ENCODE assay signal across 9 cellular contexts in genomic region chr3:197027896-197028710, GRCh38. TPM values are rescaled to one million over a fixed set of nuclear protein-coding genes. Genes with fewer than 3 reads are reported as not detected.
DNase-seq lines count a peak whose midpoint lies in the region; ATAC-seq, FAIRE-seq and TF ChIP-seq lines count a peak whose summit lies in the region.
"Had no signal": no experiment of that assay in that cellular context is flagged by ENCODE, and none has a peak within 500 bp of the region (broad histone marks: within the 10 kb centered on the region; RNA-seq: fewer than 3 reads in every experiment).

No MANE protein-coding gene starts in this region.

- H3K4me3 ChIP-seq in parathyroid adenoma (ENCODE audit: low read depth, low read length) = no peak overlapping the region

- H3K27ac Mint-ChIP-seq in central memory CD8-positive, alpha-beta T cell (ENCODE audit: low read depth) = no peak overlapping the region

- H3K9me3 Mint-ChIP-seq in central memory CD8-positive, alpha-beta T cell = no peaks in the 10 kb centered on the region

- H3K27me3 ChIP-seq in parathyroid adenoma (ENCODE audit: control insufficient read depth, insufficient read depth, low read length) = no peaks in the 10 kb centered on the region

- TF ChIP-seq POLR2A in H54 (IDR thresholded peaks at IDR 0.05; ENCODE audit: low read depth, low read length) = no peak

- peak overlapping the region; percentile 94 for H2AFZ ChIP-seq in parathyroid adenoma

- no peaks in the 10 kb centered on the region for H3K36me3 ChIP-seq in parathyroid adenoma (ENCODE audit: control insufficient read depth, insufficient read depth, low read length)

- H3K9ac ChIP-seq in parathyroid adenoma = no peak overlapping the region

- no peak for TF ChIP-seq CTCF in parathyroid adenoma (IDR thresholded peaks at IDR 0.05)

- peaks cover 3% of the 10 kb centered on the region for H3K36me3 Mint-ChIP-seq in central memory CD8-positive, alpha-beta T cell (ENCODE audit: insufficient read depth)

- no peak for ATAC-seq in central memory CD8-positive, alpha-beta T cell (replicated peaks; ENCODE audit: extremely low read depth, poor library complexity, severe bottlenecking)
- no peak for ATAC-seq in GM21390 (IDR thresholded peaks at IDR 0.05; ENCODE audit: unreplicated experiment)

- H3K4me2 ChIP-seq in parathyroid adenoma (ENCODE audit: low read length) = no peak overlapping the region

- peaks cover 9% of the 10 kb centered on the region for H3K4me1 ChIP-seq in parathyroid adenoma

- no peaks in the 10 kb centered on the region for H3K79me2 ChIP-seq in parathyroid adenoma

- DNase-seq in NOMO-1 treated with DMSO at 0.1 percent for 48 hours (lab: John Stamatoyannopoulos, UW; ENCODE audit: unreplicated experiment) (peak; percentile 36), NOMO-1 treated with dmso at 0.1 percent for 144 hours (lab: John Stamatoyannopoulos, UW; ENCODE audit: unreplicated experiment) (no peak), HuH-7 (ENCODE audit: low spot score) (peak; percentile 12), dermis blood vessel endothelial cell (no peak), H54 (ENCODE audit: insufficient read length, low spot score) (no peak)
- DNase-seq in central memory CD8-positive, alpha-beta T cell (ENCODE audit: low spot score in 2 of 2) = no peak
- DNase-seq: hippocampal formation had no signal

- peak overlapping the region; percentile 78 for H3K4me3 Mint-ChIP-seq in central memory CD8-positive, alpha-beta T cell

- no peak for FAIRE-seq in H54 (lab: Jason Lieb, UNC)

- no peaks in the 10 kb centered on the region for H3K27me3 Mint-ChIP-seq in central memory CD8-positive, alpha-beta T cell

- H3K27ac ChIP-seq in parathyroid adenoma = no peak overlapping the region

- H3K9me3 ChIP-seq in parathyroid adenoma (ENCODE audit: control insufficient read depth, low read length) = no peaks in the 10 kb centered on the region

- peaks cover 5% of the 10 kb centered on the region for H3K4me1 Mint-ChIP-seq in central memory CD8-positive, alpha-beta T cell

RNA-seq across cellular contexts. Expression of gene MELTF, which starts 1.5 kb away (rescaled TPM):
- 1.8 and 2.0 TPM in 2 replicates for total RNA-seq in dermis blood vessel endothelial cell

RNA-seq across cellular contexts. Expression of gene PIGZ, which starts 59.5 kb away (rescaled TPM):
- total RNA-seq in dermis blood vessel endothelial cell = 3.9 and 7.0 TPM in 2 replicates

Comparison
In these comparisons a context has a peak if more than half of its experiments do, and no peak if none do; other contexts are left out.
1. DNase-seq: peak in NOMO-1 treated with DMSO at 0.1 percent for 48 hours (single experiment) and HuH-7 (single experiment); none in NOMO-1 treated with dmso at 0.1 percent for 144 hours (single experiment), central memory CD8-positive, alpha-beta T cell (0 of 2), dermis blood vessel endothelial cell (single experiment) and H54 (single experiment).